14 cellular contexts compared by ENCODE assay signal in the genomic region with DNA sequence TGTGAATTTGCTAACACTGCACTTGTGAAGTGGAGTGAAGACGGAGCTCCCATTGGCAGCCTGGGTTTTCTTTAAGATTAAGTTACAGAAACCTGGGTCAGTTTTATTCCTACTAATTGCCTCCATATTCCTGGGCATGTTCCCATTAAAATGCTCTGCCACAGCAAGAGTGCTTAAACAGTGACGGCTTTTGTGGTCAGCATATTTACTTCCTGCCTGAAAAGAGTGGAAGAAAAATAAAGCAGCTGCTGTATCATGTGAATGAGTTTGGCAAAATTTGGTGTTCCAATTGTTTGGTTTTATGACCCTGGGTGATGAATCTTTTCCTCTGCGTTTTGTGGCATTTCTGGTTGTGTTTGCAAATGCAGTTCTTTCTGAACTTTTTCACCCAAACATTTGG.
DNase-seq lines count a peak whose midpoint lies in the region; ATAC-seq, FAIRE-seq and TF ChIP-seq lines count a peak whose summit lies in the region.
"Had no signal": no experiment of that assay in that cellular context is flagged by ENCODE, and none has a peak within 500 bp of the region (broad histone marks: within the 10 kb centered on the region; RNA-seq: fewer than 3 reads in every experiment).

No MANE protein-coding gene starts in this region.

- peak overlapping the region; percentile 37 to 64 (median 61) for H3K27ac Mint-ChIP-seq in nephron
- H3K27ac Mint-ChIP-seq: H9 had no signal

- no peak for ATAC-seq in HG02571 (IDR thresholded peaks at IDR 0.05; ENCODE audit: unreplicated experiment)
- no peak for ATAC-seq in esophagus mucosa

- H3K4me3 Mint-ChIP-seq in nephron, result no peak overlapping the region
- H3K4me3 Mint-ChIP-seq: H9 had no signal

- TF ChIP-seq CTCF in bronchial epithelial cell (IDR thresholded peaks at IDR 0.05; ENCODE audit: insufficient read depth, low read length, severe bottlenecking) (no peak), nephron (IDR thresholded peaks at IDR 0.05; ENCODE audit: unreplicated experiment in 3 of 3) (no peak)

- no peaks in the 10 kb centered on the region for H3K36me3 ChIP-seq in bronchial epithelial cell (ENCODE audit: control insufficient read depth, insufficient read depth, low read length)

- DNase-seq in AG20443 (ENCODE audit: low spot score) (peak; percentile 17), Kasumi-1 (lab: John Stamatoyannopoulos, UW) (peak; percentile 35 to 42), bronchial epithelial cell (ENCODE audit: low read depth) (peak; percentile 11), GF-D8 (lab: John Stamatoyannopoulos, UW) (no peak)
- no peak for DNase-seq in activated CD4-positive, alpha-beta T cell treated with anti-CD3 and anti-CD28 coated beads, Interleukin-2, amount 50 U/mL, for 1 hour
- DNase-seq: activated naive CD4-positive, alpha-beta T cell; dorsolateral prefrontal cortex; H9; hippocampal formation; MM.1S; NCI-H524 had no signal

- H3K9me3 Mint-ChIP-seq in nephron, result no peaks in the 10 kb centered on the region

- no peak for FAIRE-seq in bronchial epithelial cell (lab: Jason Lieb, UNC)

- H3K27me3 ChIP-seq in bronchial epithelial cell (ENCODE audit: control insufficient read depth, insufficient read depth, low read length), result no peaks in the 10 kb centered on the region
- H3K27me3 ChIP-seq: dorsolateral prefrontal cortex had no signal

- no peaks in the 10 kb centered on the region for H3K36me3 Mint-ChIP-seq in nephron (ENCODE audit: low read depth)

- H3K4me3 ChIP-seq in bronchial epithelial cell (ENCODE audit: low read depth, low read length), result no peak overlapping the region

- H3K4me1 Mint-ChIP-seq in nephron, result peaks cover 23% of the 10 kb centered on the region

- no peaks in the 10 kb centered on the region for H3K27me3 Mint-ChIP-seq in nephron (ENCODE audit: low read depth)

Comparison
In these comparisons a context has a peak if more than half of its experiments do, and no peak if none do; other contexts are left out.
1. DNase-seq: peak in AG20443 (single experiment), Kasumi-1 (2 of 2) and bronchial epithelial cell (single experiment); none in activated CD4-positive, alpha-beta T cell treated with anti-CD3 and anti-CD28 coated beads, Interleukin-2, amount 50 U/mL, for 1 hour (single experiment) and GF-D8 (single experiment).